In the genomic region with DNA sequence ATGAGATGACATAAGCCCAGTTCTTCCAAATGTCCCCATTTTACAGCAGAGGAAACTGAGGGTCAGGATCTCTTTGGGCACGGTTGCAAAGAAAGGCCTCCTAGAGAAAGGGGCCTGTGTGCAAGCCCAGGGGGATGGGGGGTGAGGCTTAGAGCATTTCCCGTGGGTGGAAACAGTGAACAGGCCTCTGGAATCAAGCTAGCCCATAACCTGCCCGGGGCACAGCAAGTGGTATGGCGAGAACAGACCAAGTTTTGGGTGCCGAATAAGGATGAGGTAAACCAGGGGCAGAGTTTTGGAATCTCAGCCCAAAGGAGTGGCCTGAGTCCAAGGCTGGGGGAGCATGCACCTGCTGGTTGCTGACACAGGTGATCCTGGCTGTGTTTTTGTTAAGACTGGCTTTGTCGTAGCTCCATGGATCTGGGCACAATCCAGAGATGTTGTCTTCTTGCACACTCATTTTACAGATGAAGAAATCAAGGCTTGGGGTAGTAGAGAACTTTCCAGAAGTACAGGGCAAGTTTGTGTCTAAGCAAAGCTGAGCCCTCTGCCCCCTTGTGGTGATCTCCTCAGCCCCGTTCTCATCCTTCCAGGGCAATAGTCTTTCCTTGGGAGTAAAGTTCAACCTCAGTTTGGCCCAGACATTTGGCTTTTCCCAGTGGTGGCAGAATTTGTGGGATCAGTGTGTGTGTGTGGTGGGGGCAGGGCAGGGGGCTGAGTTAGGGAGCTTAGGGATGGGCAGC, we compare ENCODE assay signal across 11 cellular contexts. TPM values are rescaled to one million over a fixed set of nuclear protein-coding genes. Genes with fewer than 3 reads are reported as not detected.
DNase-seq lines count a peak whose midpoint lies in the region; ATAC-seq and TF ChIP-seq lines count a peak whose summit lies in the region.
"Had no signal": no experiment of that assay in that cellular context is flagged by ENCODE, and none has a peak within 500 bp of the region (broad histone marks: within the 10 kb centered on the region; RNA-seq: fewer than 3 reads in every experiment).

No MANE protein-coding gene starts in this region.

- DNase-seq in HT-29 (ENCODE audit: low spot score) (peak; percentile 69), breast epithelium (ENCODE audit: low spot score in 2 of 2) (peak; percentile 5 to 50), mesenteric fat pad (ENCODE audit: low spot score) (peak; percentile 67), DMS 273 treated with DMSO at 0.1 percent for 48 hours (lab: John Stamatoyannopoulos, UW) (no peak), NCI-H526 (lab: John Stamatoyannopoulos, UW) (no peak)
- DNase-seq: NCI-H510A treated with DMSO at 0.1 percent for 48 hours, nephron progenitor cell had no signal

- H3K27ac ChIP-seq in DOHH2 (ENCODE audit: low read depth, low read length) (no peak overlapping the region), breast epithelium (no peak overlapping the region)
- H3K27ac ChIP-seq: epithelial cell of prostate had no signal

- no peaks in the 10 kb centered on the region for H3K9me3 ChIP-seq in DOHH2 (ENCODE audit: control insufficient read depth, insufficient read depth, low read length)
- no peaks in the 10 kb centered on the region for H3K9me3 ChIP-seq in breast epithelium

- no peak for TF ChIP-seq POLR2A in breast epithelium (IDR thresholded peaks at IDR 0.05)

- H3K9me2 ChIP-seq in DOHH2 (replicated peaks; ENCODE audit: control insufficient read depth, low read length) = no peaks in the 10 kb centered on the region

- H3K27me3 ChIP-seq in DOHH2 (ENCODE audit: control insufficient read depth, low read length) = peaks cover 5% of the 10 kb centered on the region; the same call in 1 of the 2 replicates
- no peaks in the 10 kb centered on the region for H3K27me3 ChIP-seq in breast epithelium

- ATAC-seq in HG03135 (IDR thresholded peaks at IDR 0.05; ENCODE audit: unreplicated experiment) = no peak
- ATAC-seq in GM21528 (IDR thresholded peaks at IDR 0.05; ENCODE audit: low FRiP score, unreplicated experiment) = no peak

- no peaks in the 10 kb centered on the region for H3F3A ChIP-seq in DOHH2 (ENCODE audit: control insufficient read depth, insufficient read depth)

- intact Hi-C loops in breast epithelium (cut with DNase I; ENCODE audit: low total_unique reads) = no loop called here

- H3K4me1 ChIP-seq in DOHH2 (ENCODE audit: control insufficient read depth, low read length) = peaks cover 5% of the 10 kb centered on the region; the same call in 1 of the 2 replicates
- H3K4me1 ChIP-seq in breast epithelium = no peaks in the 10 kb centered on the region

- no peaks in the 10 kb centered on the region for H3K79me2 ChIP-seq in DOHH2 (ENCODE audit: control insufficient read depth, low read length)

- H3K36me3 ChIP-seq in DOHH2 (ENCODE audit: control insufficient read depth, low read length) = no peaks in the 10 kb centered on the region
- H3K36me3 ChIP-seq in breast epithelium = no peaks in the 10 kb centered on the region

- TF ChIP-seq CTCF in DOHH2 (IDR thresholded peaks at IDR 0.05; ENCODE audit: low read depth, low read length, poor library complexity, severe bottlenecking) (peak; percentile 41), breast epithelium (IDR thresholded peaks at IDR 0.05) (peak in 1 of 3 donors; percentile 31)

- H3K4me3 ChIP-seq in DOHH2 (ENCODE audit: low read length) (no peak overlapping the region), breast epithelium (no peak overlapping the region)

- no peak overlapping the region for H3K4me2 ChIP-seq in DOHH2 (ENCODE audit: low read length)

- H4K20me1 ChIP-seq in DOHH2 (ENCODE audit: control insufficient read depth, insufficient read depth, low read depth, low read length) = no peaks in the 10 kb centered on the region

RNA-seq across cellular contexts. Expression of a gene that starts 53.5 kb away (rescaled TPM):
- 97.2 and 98.4 TPM in 2 replicates for total RNA-seq in HT-29 (2014; rRNA removed; shearing (Covaris generic))
- 10 to 100 TPM in 2 of 3 donors, 1 to 10 TPM in 1; 2.8 to 22.0 (median 18.7) TPM for total RNA-seq in breast epithelium
- total RNA-seq in mesenteric fat pad = 31.4 TPM

Comparison
In these comparisons a context has a peak if more than half of its experiments do, and no peak if none do; other contexts are left out.
1. DNase-seq: peak in HT-29 (single experiment), breast epithelium (2 of 2) and mesenteric fat pad (single experiment); none in DMS 273 treated with DMSO at 0.1 percent for 48 hours (single experiment) and NCI-H526 (0 of 2).